ENCODE assay signal across 25 cellular contexts in genomic region chr17:35152741-35153140, GRCh38. TPM values are rescaled to one million over a fixed set of nuclear protein-coding genes. Genes with fewer than 3 reads are reported as not detected.
"Had no signal": no experiment of that assay in that cellular context is flagged by ENCODE, and none has a peak within 500 bp of the region (broad histone marks: within the 10 kb centered on the region; RNA-seq: fewer than 3 reads in every experiment).

No MANE protein-coding gene starts in this region.

- H3K27ac ChIP-seq: RWPE1 had no signal

- ATAC-seq: Panc1 had no signal

- H3K4me3 ChIP-seq: MG63 had no signal

- H3K9me3 ChIP-seq: MG63, SK-N-SH had no signal

- H3K27me3 ChIP-seq: MG63 had no signal

- DNase-seq: IMR-90, Karpas-422, KG1, MG63, NCI-H1092, NCI-H1105 treated with DMSO at 0.1 percent for 48 hours, NCI-H1417 treated with DMSO at 0.1 percent for 48 hours, NCI-H146, NCI-H1694 treated with DMSO at 0.1 percent for 48 hours, NCI-H1930, NCI-H2081, NCI-H2171, NCI-H226, NCI-H446, NCI-H510A, NCI-H524 treated with DMSO at 0.1 percent for 48 hours, NCI-H69, NCI-H774, SHP77, SK-N-SH, SW 1271 had no signal

- H3K36me3 ChIP-seq: MG63 had no signal

RNA-seq across cellular contexts. Expression of gene UNC45B, which starts 5.1 kb away (rescaled TPM):
- total RNA-seq: HT-29, IMR-90, SK-MEL-5 had no signal
- polyA plus RNA-seq: IMR-90, SK-N-SH had no signal

RNA-seq across cellular contexts. Expression of gene FNDC8, which starts 31.3 kb away (rescaled TPM):
- total RNA-seq: HT-29, IMR-90, SK-MEL-5 had no signal
- polyA plus RNA-seq: IMR-90, SK-N-SH had no signal

RNA-seq across cellular contexts. Expression of gene SLC35G3, which starts 41.5 kb away (rescaled TPM):
- total RNA-seq: HT-29, IMR-90, SK-MEL-5 had no signal
- polyA plus RNA-seq: IMR-90, SK-N-SH had no signal
